In genomic region chr11:2142300-2142759, GRCh38 we compare ENCODE assay signal across 19 cellular contexts. TPM values are rescaled to one million over a fixed set of nuclear protein-coding genes. Genes with fewer than 3 reads are reported as not detected.
DNase-seq lines count a peak whose midpoint lies in the region; ATAC-seq and TF ChIP-seq lines count a peak whose summit lies in the region.
"Had no signal": no experiment of that assay in that cellular context is flagged by ENCODE, and none has a peak within 500 bp of the region (broad histone marks: within the 10 kb centered on the region; RNA-seq: fewer than 3 reads in every experiment).

No MANE protein-coding gene starts in this region.

- H2BK5ac ChIP-seq in mesendoderm (ENCODE audit: low read length): no peak overlapping the region

- H4K5ac ChIP-seq in mesendoderm (ENCODE audit: low read length): no peak overlapping the region

- ATAC-seq in gastrocnemius medialis: no peak
- ATAC-seq: gastroesophageal sphincter, pancreas, Right ventricle myocardium inferior had no signal

- TF ChIP-seq CTCF in foreskin fibroblast (IDR thresholded peaks at IDR 0.05; ENCODE audit: low read depth, low read length) (no peak), gastrocnemius medialis (IDR thresholded peaks at IDR 0.05 in 4 of 5, conservative IDR thresholded peaks at IDR 0.05 in 1 of 5) (no peak)

- H3K4me1 ChIP-seq in mesendoderm (ENCODE audit: control insufficient read depth, low read depth, low read length) (no peaks in the 10 kb centered on the region), gastrocnemius medialis (peaks cover 7 to 12% of the 10 kb centered on the region in 2 donors)

- H3K36me3 ChIP-seq in mesendoderm (ENCODE audit: control insufficient read depth, insufficient read depth, low read length) (no peaks in the 10 kb centered on the region), gastrocnemius medialis (no peaks in the 10 kb centered on the region), MG63 (no peaks in the 10 kb centered on the region)
- H3K36me3 ChIP-seq: gastroesophageal sphincter, pancreas had no signal

- H3K9me3 ChIP-seq in gastrocnemius medialis (no peaks in the 10 kb centered on the region), MG63 (no peaks in the 10 kb centered on the region)
- H3K9me3 ChIP-seq: gastroesophageal sphincter, pancreas had no signal

- H3K4me3 ChIP-seq in foreskin fibroblast (ENCODE audit: low read depth in 1 of 2, low read length in 2 of 2): no peak overlapping the region
- H3K4me3 ChIP-seq in mesendoderm (ENCODE audit: low read length): no peak overlapping the region
- H3K4me3 ChIP-seq in gastrocnemius medialis: no peak overlapping the region
- no peak overlapping the region for H3K4me3 ChIP-seq in MG63
- H3K4me3 ChIP-seq: gastroesophageal sphincter, GM12878, pancreas had no signal

- H3K4me2 ChIP-seq in mesendoderm (ENCODE audit: low read length): no peak overlapping the region

- H3K79me2 ChIP-seq in mesendoderm (ENCODE audit: control insufficient read depth, insufficient read depth, low read length): no peaks in the 10 kb centered on the region

- no peaks in the 10 kb centered on the region for H3K36me3 Mint-ChIP-seq in activated T-helper 1 cell treated with anti-CD3 and anti-CD28 coated beads, Interleukin-12 subunit alpha, Interleukin-12 subunit beta, Interleukin-2, Interleukin-4 antibody, amounts not matched to agents 30 ng/mL and 10 ng/mL and 1 ng/mL, durations not matched to agents 14 hours and 24 hours and 36 hours (ENCODE audit: low read depth)
- H3K36me3 Mint-ChIP-seq: immature natural killer cell had no signal

- H3K4me1 Mint-ChIP-seq in activated T-helper 1 cell treated with anti-CD3 and anti-CD28 coated beads, Interleukin-12 subunit alpha, Interleukin-12 subunit beta, Interleukin-2, Interleukin-4 antibody, amounts not matched to agents 30 ng/mL and 10 ng/mL and 1 ng/mL, durations not matched to agents 14 hours and 24 hours and 36 hours (ENCODE audit: low read depth): peaks cover 12% of the 10 kb centered on the region

- no peak overlapping the region for H3K23ac ChIP-seq in mesendoderm (ENCODE audit: low read length)

- peak; percentile 42 for DNase-seq in A172 (ENCODE audit: low spot score)
- DNase-seq in ELR (ENCODE audit: low read depth): peak; percentile 67
- DNase-seq in activated T-helper 1 cell treated with anti-CD3 and anti-CD28 coated beads, Interleukin-12 subunit alpha, Interleukin-12 subunit beta, Interleukin-2, Interleukin-4 antibody, amounts not matched to agents 30 ng/mL and 10 ng/mL and 1 ng/mL, durations not matched to agents 14 hours and 24 hours and 36 hours (ENCODE audit: low spot score): no peak
- DNase-seq in foreskin fibroblast: peak; percentile 32 to 72
- no peak for DNase-seq in mesendoderm
- DNase-seq in DMS 273 (lab: John Stamatoyannopoulos, UW; ENCODE audit: unreplicated experiment): no peak
- DNase-seq in gastrocnemius medialis: no peak
- no peak for DNase-seq in MG63
- DNase-seq: activated CD4-positive, alpha-beta T cell treated with anti-CD3 and anti-CD28 coated beads, Interleukin-2, amount 10 ng/mL, durations not matched to agents 7 days and 5 days; immature natural killer cell; midbrain; NCI-H1048; pancreas; T-helper 9 cell had no signal

- no peak overlapping the region for H3K4ac ChIP-seq in mesendoderm (ENCODE audit: low read depth, low read length)

- in situ Hi-C loops in gastrocnemius medialis (cut with MboI; ENCODE audit: low sequenced_read_pairs in 4 of 4): loop anchor here in 1 of 4 donors (25.0 kb wide), 1 partner anchor 105 kb away; no protein-coding TSS in a partner anchor

- no peak overlapping the region for H3K56ac ChIP-seq in mesendoderm (ENCODE audit: low read length)

- no peak overlapping the region for H2AK5ac ChIP-seq in mesendoderm (ENCODE audit: low read length)

- no peak overlapping the region for H2BK15ac ChIP-seq in mesendoderm (replicated peaks; ENCODE audit: low read depth)

- H3K27me3 ChIP-seq in mesendoderm (ENCODE audit: insufficient read depth, low read length, poor library complexity): peaks cover 84% of the 10 kb centered on the region
- H3K27me3 ChIP-seq in gastrocnemius medialis: peaks cover 70 to 88% (median 83%) of the 10 kb centered on the region in 3 donors
- peaks cover 79% of the 10 kb centered on the region for H3K27me3 ChIP-seq in MG63

- no peak overlapping the region for H3K9ac ChIP-seq in mesendoderm (ENCODE audit: low read length)

- no peaks in the 10 kb centered on the region for H3K79me1 ChIP-seq in mesendoderm (ENCODE audit: low read length)

- H3K27ac ChIP-seq in mesendoderm (ENCODE audit: low read depth, low read length) (no peak overlapping the region), gastrocnemius medialis (no peak overlapping the region)
- H3K27ac ChIP-seq: gastroesophageal sphincter, pancreas had no signal

- peak overlapping the region; percentile 17 for H3K4me3 Mint-ChIP-seq in activated T-helper 1 cell treated with anti-CD3 and anti-CD28 coated beads, Interleukin-12 subunit alpha, Interleukin-12 subunit beta, Interleukin-2, Interleukin-4 antibody, amounts not matched to agents 30 ng/mL and 10 ng/mL and 1 ng/mL, durations not matched to agents 14 hours and 24 hours and 36 hours
- H3K4me3 Mint-ChIP-seq: activated CD4-positive, alpha-beta T cell treated with anti-CD3 and anti-CD28 coated beads, Interleukin-2, amount 10 ng/mL, durations not matched to agents 7 days and 5 days had no signal

- H3K9me3 Mint-ChIP-seq in activated T-helper 1 cell treated with anti-CD3 and anti-CD28 coated beads, Interleukin-12 subunit alpha, Interleukin-12 subunit beta, Interleukin-2, Interleukin-4 antibody, amounts not matched to agents 30 ng/mL and 10 ng/mL and 1 ng/mL, durations not matched to agents 14 hours and 24 hours and 36 hours: no peaks in the 10 kb centered on the region
- H3K9me3 Mint-ChIP-seq: activated CD4-positive, alpha-beta T cell treated with anti-CD3 and anti-CD28 coated beads, Interleukin-2, amount 10 ng/mL, durations not matched to agents 7 days and 5 days had no signal

- H3K18ac ChIP-seq in mesendoderm (ENCODE audit: low read length): no peak overlapping the region

- WGBS in mesendoderm (ENCODE audit: extremely low coverage, insufficient coverage, low lambda C conversion rate): no CpG with 5 or more reads among the region's 5 CpGs

- peaks cover 57% of the 10 kb centered on the region for H3K27me3 Mint-ChIP-seq in activated T-helper 1 cell treated with anti-CD3 and anti-CD28 coated beads, Interleukin-12 subunit alpha, Interleukin-12 subunit beta, Interleukin-2, Interleukin-4 antibody, amounts not matched to agents 30 ng/mL and 10 ng/mL and 1 ng/mL, durations not matched to agents 14 hours and 24 hours and 36 hours (ENCODE audit: insufficient read depth)

- H2BK120ac ChIP-seq in mesendoderm (ENCODE audit: low read depth, low read length): no peak overlapping the region

- H3K27ac Mint-ChIP-seq in activated T-helper 1 cell treated with anti-CD3 and anti-CD28 coated beads, Interleukin-12 subunit alpha, Interleukin-12 subunit beta, Interleukin-2, Interleukin-4 antibody, amounts not matched to agents 30 ng/mL and 10 ng/mL and 1 ng/mL, durations not matched to agents 14 hours and 24 hours and 36 hours: peak overlapping the region; percentile 71
- H3K27ac Mint-ChIP-seq: immature natural killer cell had no signal

- no peak for TF ChIP-seq POLR2A in gastrocnemius medialis (IDR thresholded peaks at IDR 0.05)

- intact Hi-C loops in activated T-helper 1 cell treated with anti-CD3 and anti-CD28 coated beads, Interleukin-12 subunit alpha, Interleukin-12 subunit beta, Interleukin-2, Interleukin-4 antibody, amounts not matched to agents 30 ng/mL and 10 ng/mL and 1 ng/mL, durations not matched to agents 14 hours and 24 hours and 36 hours (cut with micrococcal nuclease): loop anchor here (1.0 to 5.0 kb wide), 3 partner anchors 123 to 570 kb away; partner anchors contain the start of gene DUSP8
- intact Hi-C loops in gastrocnemius medialis (cut with DNase I; ENCODE audit: low total_unique reads): loop anchor here (5.0 kb wide), 1 partner anchor 50 kb away; no protein-coding TSS in a partner anchor

- no peak overlapping the region for H4K8ac ChIP-seq in mesendoderm (ENCODE audit: low read depth, low read length)

RNA-seq across cellular contexts. Expression of gene IGF2, which starts 3.1 kb away (rescaled TPM):
- 0.67 and 0.90 TPM in 2 replicates for total RNA-seq in A172 (2014; rRNA removed; shearing (Covaris generic))
- 1.2 and 1.5 TPM in 2 replicates for total RNA-seq in activated T-helper 1 cell treated with anti-CD3 and anti-CD28 coated beads, Interleukin-12 subunit alpha, Interleukin-12 subunit beta, Interleukin-2, Interleukin-4 antibody, amounts not matched to agents 30 ng/mL and 10 ng/mL and 1 ng/mL, durations not matched to agents 14 hours and 24 hours and 36 hours
- polyA plus RNA-seq in mesendoderm (2013, experiment 1 of 2): 0.28 TPM
- 0.29 TPM for polyA plus RNA-seq in mesendoderm (2013, experiment 2 of 2)
- 10 to 100 TPM; 21.6 to 42.4 (median 29.2) TPM for total RNA-seq in gastrocnemius medialis
- not detected in 2 replicates for total RNA-seq in MG63 (2014; rRNA removed; shearing (Covaris generic); ENCODE audit: low replicate concordance)
- polyA plus RNA-seq: GM12878, immature natural killer cell had no signal

RNA-seq across cellular contexts. Expression of gene INS, which starts 18.7 kb away (rescaled TPM):
- not detected in 2 replicates for total RNA-seq in A172 (2014; rRNA removed; shearing (Covaris generic))
- not detected in 2 replicates for total RNA-seq in activated T-helper 1 cell treated with anti-CD3 and anti-CD28 coated beads, Interleukin-12 subunit alpha, Interleukin-12 subunit beta, Interleukin-2, Interleukin-4 antibody, amounts not matched to agents 30 ng/mL and 10 ng/mL and 1 ng/mL, durations not matched to agents 14 hours and 24 hours and 36 hours
- not detected for polyA plus RNA-seq in mesendoderm (2013, experiment 1 of 2)
- not detected for polyA plus RNA-seq in mesendoderm (2013, experiment 2 of 2)
- not detected for total RNA-seq in gastrocnemius medialis
- total RNA-seq in MG63 (2014; rRNA removed; shearing (Covaris generic); ENCODE audit: low replicate concordance): not detected in 2 replicates
- total RNA-seq: activated CD4-positive, alpha-beta T cell treated with anti-CD3 and anti-CD28 coated beads, Interleukin-2, amount 10 ng/mL, durations not matched to agents 7 days and 5 days; gastroesophageal sphincter; GM12878; Right ventricle myocardium inferior; temporal lobe had no signal
- polyA plus RNA-seq: BJ, GM12878, immature natural killer cell had no signal

RNA-seq across cellular contexts. Expression of gene TH, which starts 29.3 kb away (rescaled TPM):
- total RNA-seq in A172 (2014; rRNA removed; shearing (Covaris generic)): 0.26 and 0.43 TPM in 2 replicates
- not detected in 2 replicates for total RNA-seq in activated T-helper 1 cell treated with anti-CD3 and anti-CD28 coated beads, Interleukin-12 subunit alpha, Interleukin-12 subunit beta, Interleukin-2, Interleukin-4 antibody, amounts not matched to agents 30 ng/mL and 10 ng/mL and 1 ng/mL, durations not matched to agents 14 hours and 24 hours and 36 hours
- 0.07 TPM for polyA plus RNA-seq in mesendoderm (2013, experiment 1 of 2)
- 0.20 TPM for polyA plus RNA-seq in mesendoderm (2013, experiment 2 of 2)
- not detected for total RNA-seq in gastrocnemius medialis
- not detected in 2 replicates for total RNA-seq in MG63 (2014; rRNA removed; shearing (Covaris generic); ENCODE audit: low replicate concordance)
- total RNA-seq: activated CD4-positive, alpha-beta T cell treated with anti-CD3 and anti-CD28 coated beads, Interleukin-2, amount 10 ng/mL, durations not matched to agents 7 days and 5 days; GM12878; Right ventricle myocardium inferior had no signal
- polyA plus RNA-seq: BJ, GM12878, immature natural killer cell had no signal

Comparison
In these comparisons a context has a peak if more than half of its experiments do, and no peak if none do; other contexts are left out.
1. DNase-seq: peak in A172 (single experiment), ELR (single experiment) and foreskin fibroblast (2 of 2); none in activated T-helper 1 cell treated with anti-CD3 and anti-CD28 coated beads, Interleukin-12 subunit alpha, Interleukin-12 subunit beta, Interleukin-2, Interleukin-4 antibody, amounts not matched to agents 30 ng/mL and 10 ng/mL and 1 ng/mL, durations not matched to agents 14 hours and 24 hours and 36 hours (single experiment), mesendoderm (single experiment), DMS 273 (single experiment), gastrocnemius medialis (0 of 2) and MG63 (single experiment).